ENCODE assay signal across 1 cellular context in the genomic region with DNA sequence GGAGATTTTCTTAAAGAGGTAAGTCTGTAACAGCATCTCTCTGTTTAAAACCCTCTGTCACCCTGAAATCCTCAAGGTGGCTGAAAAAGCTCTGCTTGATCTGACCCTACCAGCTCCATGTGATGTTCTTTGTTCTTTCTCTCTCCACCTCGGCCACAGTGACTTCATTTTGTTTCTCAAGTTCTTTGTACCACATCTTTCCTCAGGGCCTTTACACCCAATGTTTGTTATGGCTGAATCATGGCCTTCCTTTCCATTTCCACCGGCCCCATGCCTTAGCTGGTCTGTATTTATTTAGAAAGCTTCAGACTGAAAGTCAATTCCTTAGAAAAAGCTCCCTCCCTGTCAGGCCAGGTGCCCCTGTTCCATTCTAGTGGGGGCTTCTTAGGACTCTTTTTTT.
TF ChIP-seq lines count a peak whose summit lies in the region.

No MANE protein-coding gene starts in this region.

TF ChIP-seq in GM23338, 12 proteins besides CTCF, POLR2A, EP300 and RAD21 (continued from another document):
- TF ChIP-seq, protein P1, sequence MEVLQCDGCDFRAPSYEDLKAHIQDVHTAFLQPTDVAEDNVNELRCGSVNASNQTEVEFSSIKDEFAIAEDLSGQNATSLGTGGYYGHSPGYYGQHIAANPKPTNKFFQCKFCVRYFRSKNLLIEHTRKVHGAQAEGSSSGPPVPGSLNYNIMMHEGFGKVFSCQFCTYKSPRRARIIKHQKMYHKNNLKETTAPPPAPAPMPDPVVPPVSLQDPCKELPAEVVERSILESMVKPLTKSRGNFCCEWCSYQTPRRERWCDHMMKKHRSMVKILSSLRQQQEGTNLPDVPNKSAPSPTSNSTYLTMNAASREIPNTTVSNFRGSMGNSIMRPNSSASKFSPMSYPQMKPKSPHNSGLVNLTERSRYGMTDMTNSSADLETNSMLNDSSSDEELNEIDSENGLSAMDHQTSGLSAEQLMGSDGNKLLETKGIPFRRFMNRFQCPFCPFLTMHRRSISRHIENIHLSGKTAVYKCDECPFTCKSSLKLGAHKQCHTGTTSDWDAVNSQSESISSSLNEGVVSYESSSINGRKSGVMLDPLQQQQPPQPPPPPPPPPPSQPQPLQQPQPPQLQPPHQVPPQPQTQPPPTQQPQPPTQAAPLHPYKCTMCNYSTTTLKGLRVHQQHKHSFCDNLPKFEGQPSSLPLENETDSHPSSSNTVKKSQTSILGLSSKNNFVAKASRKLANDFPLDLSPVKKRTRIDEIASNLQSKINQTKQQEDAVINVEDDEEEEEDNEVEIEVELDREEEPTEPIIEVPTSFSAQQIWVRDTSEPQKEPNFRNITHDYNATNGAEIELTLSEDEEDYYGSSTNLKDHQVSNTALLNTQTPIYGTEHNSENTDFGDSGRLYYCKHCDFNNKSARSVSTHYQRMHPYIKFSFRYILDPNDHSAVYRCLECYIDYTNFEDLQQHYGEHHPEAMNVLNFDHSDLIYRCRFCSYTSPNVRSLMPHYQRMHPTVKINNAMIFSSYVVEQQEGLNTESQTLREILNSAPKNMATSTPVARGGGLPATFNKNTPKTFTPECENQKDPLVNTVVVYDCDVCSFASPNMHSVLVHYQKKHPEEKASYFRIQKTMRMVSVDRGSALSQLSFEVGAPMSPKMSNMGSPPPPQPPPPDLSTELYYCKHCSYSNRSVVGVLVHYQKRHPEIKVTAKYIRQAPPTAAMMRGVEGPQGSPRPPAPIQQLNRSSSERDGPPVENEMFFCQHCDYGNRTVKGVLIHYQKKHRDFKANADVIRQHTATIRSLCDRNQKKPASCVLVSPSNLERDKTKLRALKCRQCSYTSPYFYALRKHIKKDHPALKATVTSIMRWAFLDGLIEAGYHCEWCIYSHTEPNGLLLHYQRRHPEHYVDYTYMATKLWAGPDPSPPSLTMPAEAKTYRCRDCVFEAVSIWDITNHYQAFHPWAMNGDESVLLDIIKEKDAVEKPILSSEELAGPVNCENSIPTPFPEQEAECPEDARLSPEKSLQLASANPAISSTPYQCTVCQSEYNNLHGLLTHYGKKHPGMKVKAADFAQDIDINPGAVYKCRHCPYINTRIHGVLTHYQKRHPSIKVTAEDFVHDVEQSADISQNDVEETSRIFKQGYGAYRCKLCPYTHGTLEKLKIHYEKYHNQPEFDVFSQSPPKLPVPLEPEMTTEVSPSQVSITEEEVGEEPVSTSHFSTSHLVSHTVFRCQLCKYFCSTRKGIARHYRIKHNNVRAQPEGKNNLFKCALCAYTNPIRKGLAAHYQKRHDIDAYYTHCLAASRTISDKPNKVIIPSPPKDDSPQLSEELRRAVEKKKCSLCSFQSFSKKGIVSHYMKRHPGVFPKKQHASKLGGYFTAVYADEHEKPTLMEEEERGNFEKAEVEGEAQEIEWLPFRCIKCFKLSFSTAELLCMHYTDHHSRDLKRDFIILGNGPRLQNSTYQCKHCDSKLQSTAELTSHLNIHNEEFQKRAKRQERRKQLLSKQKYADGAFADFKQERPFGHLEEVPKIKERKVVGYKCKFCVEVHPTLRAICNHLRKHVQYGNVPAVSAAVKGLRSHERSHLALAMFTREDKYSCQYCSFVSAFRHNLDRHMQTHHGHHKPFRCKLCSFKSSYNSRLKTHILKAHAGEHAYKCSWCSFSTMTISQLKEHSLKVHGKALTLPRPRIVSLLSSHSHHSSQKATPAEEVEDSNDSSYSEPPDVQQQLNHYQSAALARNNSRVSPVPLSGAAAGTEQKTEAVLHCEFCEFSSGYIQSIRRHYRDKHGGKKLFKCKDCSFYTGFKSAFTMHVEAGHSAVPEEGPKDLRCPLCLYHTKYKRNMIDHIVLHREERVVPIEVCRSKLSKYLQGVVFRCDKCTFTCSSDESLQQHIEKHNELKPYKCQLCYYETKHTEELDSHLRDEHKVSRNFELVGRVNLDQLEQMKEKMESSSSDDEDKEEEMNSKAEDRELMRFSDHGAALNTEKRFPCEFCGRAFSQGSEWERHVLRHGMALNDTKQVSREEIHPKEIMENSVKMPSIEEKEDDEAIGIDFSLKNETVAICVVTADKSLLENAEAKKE (CRISPR knock-in tag; IDR thresholded peaks at IDR 0.05): no peak
- no peak for TF ChIP-seq EZH2 (IDR thresholded peaks at IDR 0.05; ENCODE audit: low read depth, unreplicated experiment)
- TF ChIP-seq, protein P2, sequence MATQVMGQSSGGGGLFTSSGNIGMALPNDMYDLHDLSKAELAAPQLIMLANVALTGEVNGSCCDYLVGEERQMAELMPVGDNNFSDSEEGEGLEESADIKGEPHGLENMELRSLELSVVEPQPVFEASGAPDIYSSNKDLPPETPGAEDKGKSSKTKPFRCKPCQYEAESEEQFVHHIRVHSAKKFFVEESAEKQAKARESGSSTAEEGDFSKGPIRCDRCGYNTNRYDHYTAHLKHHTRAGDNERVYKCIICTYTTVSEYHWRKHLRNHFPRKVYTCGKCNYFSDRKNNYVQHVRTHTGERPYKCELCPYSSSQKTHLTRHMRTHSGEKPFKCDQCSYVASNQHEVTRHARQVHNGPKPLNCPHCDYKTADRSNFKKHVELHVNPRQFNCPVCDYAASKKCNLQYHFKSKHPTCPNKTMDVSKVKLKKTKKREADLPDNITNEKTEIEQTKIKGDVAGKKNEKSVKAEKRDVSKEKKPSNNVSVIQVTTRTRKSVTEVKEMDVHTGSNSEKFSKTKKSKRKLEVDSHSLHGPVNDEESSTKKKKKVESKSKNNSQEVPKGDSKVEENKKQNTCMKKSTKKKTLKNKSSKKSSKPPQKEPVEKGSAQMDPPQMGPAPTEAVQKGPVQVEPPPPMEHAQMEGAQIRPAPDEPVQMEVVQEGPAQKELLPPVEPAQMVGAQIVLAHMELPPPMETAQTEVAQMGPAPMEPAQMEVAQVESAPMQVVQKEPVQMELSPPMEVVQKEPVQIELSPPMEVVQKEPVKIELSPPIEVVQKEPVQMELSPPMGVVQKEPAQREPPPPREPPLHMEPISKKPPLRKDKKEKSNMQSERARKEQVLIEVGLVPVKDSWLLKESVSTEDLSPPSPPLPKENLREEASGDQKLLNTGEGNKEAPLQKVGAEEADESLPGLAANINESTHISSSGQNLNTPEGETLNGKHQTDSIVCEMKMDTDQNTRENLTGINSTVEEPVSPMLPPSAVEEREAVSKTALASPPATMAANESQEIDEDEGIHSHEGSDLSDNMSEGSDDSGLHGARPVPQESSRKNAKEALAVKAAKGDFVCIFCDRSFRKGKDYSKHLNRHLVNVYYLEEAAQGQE (IDR thresholded peaks at IDR 0.05; ENCODE audit: unreplicated experiment): no peak
- TF ChIP-seq CREB1 (CRISPR knock-in tag; IDR thresholded peaks at IDR 0.05; ENCODE audit: low read depth): no peak
- no peak for TF ChIP-seq ZNF114 (CRISPR knock-in tag; IDR thresholded peaks at IDR 0.05)
- no peak for TF ChIP-seq ZNF331 (CRISPR knock-in tag; IDR thresholded peaks at IDR 0.05; ENCODE audit: low read depth)
- TF ChIP-seq, protein P3, sequence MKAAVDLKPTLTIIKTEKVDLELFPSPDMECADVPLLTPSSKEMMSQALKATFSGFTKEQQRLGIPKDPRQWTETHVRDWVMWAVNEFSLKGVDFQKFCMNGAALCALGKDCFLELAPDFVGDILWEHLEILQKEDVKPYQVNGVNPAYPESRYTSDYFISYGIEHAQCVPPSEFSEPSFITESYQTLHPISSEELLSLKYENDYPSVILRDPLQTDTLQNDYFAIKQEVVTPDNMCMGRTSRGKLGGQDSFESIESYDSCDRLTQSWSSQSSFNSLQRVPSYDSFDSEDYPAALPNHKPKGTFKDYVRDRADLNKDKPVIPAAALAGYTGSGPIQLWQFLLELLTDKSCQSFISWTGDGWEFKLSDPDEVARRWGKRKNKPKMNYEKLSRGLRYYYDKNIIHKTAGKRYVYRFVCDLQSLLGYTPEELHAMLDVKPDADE (IDR thresholded peaks at IDR 0.05): no peak
- no peak for TF ChIP-seq POLR2AphosphoS5 (IDR thresholded peaks at IDR 0.05; ENCODE audit: low read depth)
- no peak for TF ChIP-seq EZH2phosphoT487 (IDR thresholded peaks at IDR 0.05; ENCODE audit: unreplicated experiment)
